In genomic region chr12:203462-204260, GRCh38 we compare ENCODE assay signal across 1 cellular context.
A peak's percentile ranks its signal among the peaks of the same experiment; 100 is the strongest.
TF ChIP-seq lines count a peak whose summit lies in the region.

No MANE protein-coding gene starts in this region.

TF ChIP-seq in WTC11, 78 proteins besides CTCF, POLR2A, EP300 and RAD21 (continued from another document):
- TF ChIP-seq ZNF425 (CRISPR knock-in tag; conservative IDR thresholded peaks at IDR 0.05) (no peak), KAT7 (CRISPR knock-in tag; IDR thresholded peaks at IDR 0.05; ENCODE audit: borderline replicate concordance) (no peak), EMX1 (CRISPR knock-in tag; IDR thresholded peaks at IDR 0.05) (no peak), ZNF317 (CRISPR knock-in tag; IDR thresholded peaks at IDR 0.05; ENCODE audit: borderline replicate concordance, low read depth) (no peak), ZNF281 (CRISPR knock-in tag; IDR thresholded peaks at IDR 0.05) (no peak), MXD4 (CRISPR knock-in tag; IDR thresholded peaks at IDR 0.05; ENCODE audit: borderline replicate concordance) (no peak), RORB (CRISPR knock-in tag; IDR thresholded peaks at IDR 0.05) (no peak), RELA (CRISPR knock-in tag; IDR thresholded peaks at IDR 0.05; ENCODE audit: borderline replicate concordance) (no peak), CREB1 (CRISPR knock-in tag; IDR thresholded peaks at IDR 0.05) (no peak), TEAD4 (CRISPR knock-in tag; IDR thresholded peaks at IDR 0.05) (no peak), ERG (CRISPR knock-in tag; IDR thresholded peaks at IDR 0.05) (no peak), ZBTB43 (CRISPR knock-in tag; IDR thresholded peaks at IDR 0.05) (no peak; the same call in 1 of the 2 replicates), ZNF138 (CRISPR knock-in tag; conservative IDR thresholded peaks at IDR 0.05) (no peak), NFYB (CRISPR knock-in tag; conservative IDR thresholded peaks at IDR 0.05; ENCODE audit: low read depth) (no peak), NFE2L1 (CRISPR knock-in tag; IDR thresholded peaks at IDR 0.05) (no peak), FOXK1 (CRISPR knock-in tag; IDR thresholded peaks at IDR 0.05) (no peak), ATF1 (CRISPR knock-in tag; IDR thresholded peaks at IDR 0.05) (no peak), CBFB (CRISPR knock-in tag; IDR thresholded peaks at IDR 0.05; ENCODE audit: low read depth) (no peak), ZNF532 (CRISPR knock-in tag; IDR thresholded peaks at IDR 0.05; ENCODE audit: borderline replicate concordance) (no peak), MAX (CRISPR knock-in tag; IDR thresholded peaks at IDR 0.05) (peak; percentile 64; the same call in 1 of the 2 replicates), E2F1 (CRISPR knock-in tag; IDR thresholded peaks at IDR 0.05) (no peak), NR3C1 (CRISPR knock-in tag; conservative IDR thresholded peaks at IDR 0.05; ENCODE audit: low read depth) (no peak), PRRX2 (CRISPR knock-in tag; IDR thresholded peaks at IDR 0.05) (no peak), MYBL2 (CRISPR knock-in tag; IDR thresholded peaks at IDR 0.05) (no peak), ATF3 (CRISPR knock-in tag; conservative IDR thresholded peaks at IDR 0.05) (no peak), SP1 (CRISPR knock-in tag; conservative IDR thresholded peaks at IDR 0.05) (0 out of 2 replicates have a peak, but pooled peaks have one; percentile 22), CREM (CRISPR knock-in tag; IDR thresholded peaks at IDR 0.05) (no peak), TCF7 (CRISPR knock-in tag; IDR thresholded peaks at IDR 0.05; ENCODE audit: low read depth) (no peak), FOXP1 (CRISPR knock-in tag; IDR thresholded peaks at IDR 0.05; ENCODE audit: borderline replicate concordance) (peak; percentile 12; the same call in 1 of the 2 replicates), ZBTB21 (CRISPR knock-in tag; IDR thresholded peaks at IDR 0.05; ENCODE audit: borderline replicate concordance) (no peak), MLX (CRISPR knock-in tag; IDR thresholded peaks at IDR 0.05) (no peak), ZNF512 (CRISPR knock-in tag; IDR thresholded peaks at IDR 0.05; ENCODE audit: borderline replicate concordance) (no peak), NR1H2 (CRISPR knock-in tag; IDR thresholded peaks at IDR 0.05) (no peak)
